ENCODE assay signal across 10 cellular contexts in the genomic region with DNA sequence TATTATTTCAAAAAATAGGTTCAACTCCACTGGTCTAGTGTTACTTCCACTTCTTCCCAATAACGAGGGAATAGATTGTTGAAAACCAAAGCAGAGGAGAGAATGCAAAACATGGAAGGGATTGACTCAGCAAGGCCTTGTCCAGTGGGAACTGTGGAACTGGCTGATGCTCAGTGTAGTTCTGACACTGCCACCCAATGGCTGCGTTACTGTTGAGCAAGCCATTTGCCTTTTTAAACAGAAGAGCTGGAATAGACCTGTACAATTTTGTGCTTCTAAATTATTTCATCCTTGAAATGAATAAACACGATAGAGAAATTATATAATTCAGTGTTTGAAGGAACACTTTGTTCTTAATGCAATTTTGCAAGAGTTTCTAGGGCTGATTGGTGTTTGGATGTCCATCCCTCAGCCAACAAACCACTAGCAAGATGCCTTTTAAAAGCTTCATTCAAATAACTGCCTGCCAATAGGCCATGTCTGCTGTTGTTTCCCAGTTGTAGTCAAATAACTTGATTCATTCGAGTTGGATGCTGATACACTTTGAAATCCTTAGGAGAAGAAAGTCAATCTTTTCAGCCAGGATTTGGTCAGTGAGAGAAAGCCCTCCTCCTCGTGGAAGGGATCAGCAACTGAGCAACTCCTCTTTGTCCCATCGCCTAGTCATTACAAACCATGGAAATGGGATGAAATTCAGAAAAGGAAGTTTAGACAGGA. TPM values are rescaled to one million over a fixed set of nuclear protein-coding genes. Genes with fewer than 3 reads are reported as not detected.
DNase-seq lines count a peak whose midpoint lies in the region; ATAC-seq, FAIRE-seq and TF ChIP-seq lines count a peak whose summit lies in the region.
"Had no signal": no experiment of that assay in that cellular context is flagged by ENCODE, and none has a peak within 500 bp of the region (broad histone marks: within the 10 kb centered on the region; RNA-seq: fewer than 3 reads in every experiment).

No MANE protein-coding gene starts in this region.

- H2BK120ac ChIP-seq in mesenchymal stem cell (ENCODE audit: low read depth, low read length): no peak overlapping the region

- H3K18ac ChIP-seq in mesenchymal stem cell (ENCODE audit: low read depth in 1 of 2, low read length in 2 of 2): no peak overlapping the region

- H3K79me1 ChIP-seq in mesenchymal stem cell (replicated peaks; ENCODE audit: low read length, poor library complexity, severe bottlenecking): no peaks in the 10 kb centered on the region

- dilution Hi-C loops in endothelial cell of umbilical vein (cut with MboI; ENCODE audit: extremely low pct_ligation_motif_present, low sequenced_read_pairs): no loop called here

- intact Hi-C loops in endothelial cell of umbilical vein (cut with micrococcal nuclease): loop anchor here (1.0 kb wide), 1 partner anchor 9 kb away; no protein-coding TSS in a partner anchor
- intact Hi-C loops in aorta (cut with DNase I): loop anchor here in 1 of 2 donors (5.0 kb wide), 1 partner anchor 324 kb away; no protein-coding TSS in a partner anchor

- H4K20me1 ChIP-seq in endothelial cell of umbilical vein (replicated peaks; ENCODE audit: control insufficient read depth, extremely low read depth, insufficient read depth, low read length): no peaks in the 10 kb centered on the region

- H2AFZ ChIP-seq in endothelial cell of umbilical vein (ENCODE audit: low read depth, low read length) (peak overlapping the region; percentile 7), mesenchymal stem cell (ENCODE audit: low read depth, low read length) (no peak overlapping the region)

- H3K4me1 ChIP-seq in endothelial cell of umbilical vein (ENCODE audit: control insufficient read depth, extremely low read depth, insufficient read depth, low read length) (no peaks in the 10 kb centered on the region), mesenchymal stem cell (ENCODE audit: control insufficient read depth, insufficient read depth, low read depth, low read length) (no peaks in the 10 kb centered on the region), aorta (ENCODE audit: control insufficient read depth in 1 of 2, insufficient read depth in 2 of 2, low read length in 2 of 2) (peaks cover 3 to 7% of the 10 kb centered on the region in 2 donors)

- WGBS in mesenchymal stem cell: 90% methylated on average over 5 of the region's 6 CpGs
- 14% methylated on average over 6 of the region's 6 CpGs for WGBS in aorta, 2 donors

- no peak overlapping the region for H2BK5ac ChIP-seq in mesenchymal stem cell (ENCODE audit: low read depth, low read length, poor library complexity, severe bottlenecking)

- no peak overlapping the region for H3K27ac ChIP-seq in endothelial cell of umbilical vein (ENCODE audit: insufficient read depth, low read depth, low read length)
- H3K27ac ChIP-seq in mesenchymal stem cell (ENCODE audit: low read length, poor library complexity, severe bottlenecking): no peak overlapping the region
- H3K27ac ChIP-seq in aorta (ENCODE audit: low read depth in 1 of 2, low read length in 2 of 2): peak overlapping the region; percentile 77 to 91

- no peak overlapping the region for H2AK5ac ChIP-seq in mesenchymal stem cell (ENCODE audit: low read length, severe bottlenecking)

- no peak overlapping the region for H3K4me2 ChIP-seq in endothelial cell of umbilical vein (ENCODE audit: insufficient read depth, low read length)
- no peak overlapping the region for H3K4me2 ChIP-seq in mesenchymal stem cell (ENCODE audit: low read length, poor library complexity, severe bottlenecking)

- no TSS peak for BruUV-seq in endothelial cell of umbilical vein (replicated peaks; lab: Mats Ljungman, UMichigan)

- H3K14ac ChIP-seq in mesenchymal stem cell (ENCODE audit: low read length in 2 of 2): no peak overlapping the region

- peak; percentile 24 for DNase-seq in NCI-H82 (lab: John Stamatoyannopoulos, UW)
- DNase-seq in NCI-H82 treated with DMSO at 0.1 percent for 48 hours (lab: John Stamatoyannopoulos, UW; ENCODE audit: unreplicated experiment): no peak
- DNase-seq in endothelial cell of umbilical vein (ENCODE audit: low read depth, low spot score): no peak
- no peak for DNase-seq in mesenchymal stem cell
- DNase-seq in aorta: no peak
- no peak for DNase-seq in NCI-H2171 (lab: John Stamatoyannopoulos, UW)
- no peak for DNase-seq in activated effector memory CD4-positive, alpha-beta T cell treated with anti-CD3 and anti-CD28 coated beads, Interleukin-2, amount 50 U/mL, for 16 hours
- DNase-seq: SHP77; stimulated activated CD4-positive, alpha-beta T cell treated with anti-CD3 and anti-CD28 coated beads, Interleukin-1b, Interleukin-23, amount 100 ng/mL, for 48 hours had no signal

- H3K9me3 ChIP-seq in endothelial cell of umbilical vein (replicated peaks; ENCODE audit: control insufficient read depth, insufficient read depth, low read length): no peaks in the 10 kb centered on the region
- no peaks in the 10 kb centered on the region for H3K9me3 ChIP-seq in mesenchymal stem cell (ENCODE audit: control insufficient read depth, low read length)
- no peaks in the 10 kb centered on the region for H3K9me3 ChIP-seq in aorta (ENCODE audit: control insufficient read depth, low read length)

- H3K23ac ChIP-seq in mesenchymal stem cell (ENCODE audit: low read length in 2 of 2): no peak overlapping the region

- CTCF ChIA-PET in endothelial cell of umbilical vein (lab: Charles Lee): interaction anchor here (0.6 to 2.8 kb wide), 14 partner anchors 9 to 655 kb away, joined by 3 to 11 read pairs (median 3); no protein-coding TSS in a partner anchor

- H3K36me3 ChIP-seq in endothelial cell of umbilical vein (ENCODE audit: control insufficient read depth in 2 of 2, extremely low read depth in 1 of 2, insufficient read depth in 2 of 2, low read length in 2 of 2) (no peaks in the 10 kb centered on the region), mesenchymal stem cell (ENCODE audit: control insufficient read depth in 1 of 2, insufficient read depth in 2 of 2, low read depth in 1 of 2, low read length in 2 of 2) (no peaks in the 10 kb centered on the region), aorta (ENCODE audit: control insufficient read depth in 1 of 2, insufficient read depth in 2 of 2, low read length in 1 of 2) (no peaks in the 10 kb centered on the region)

- H3K9ac ChIP-seq in endothelial cell of umbilical vein (replicated peaks; ENCODE audit: extremely low read depth, insufficient read depth, low read length): no peak overlapping the region
- peak overlapping the region; percentile 28 for H3K9ac ChIP-seq in mesenchymal stem cell (ENCODE audit: low read length)

- H3K4ac ChIP-seq in mesenchymal stem cell (ENCODE audit: low read depth in 1 of 2, low read length in 2 of 2): no peak overlapping the region

- no peak overlapping the region for H2BK15ac ChIP-seq in mesenchymal stem cell (ENCODE audit: low read depth, poor library complexity, severe bottlenecking)

- no peak overlapping the region for H3K4me3 ChIP-seq in endothelial cell of umbilical vein (replicated peaks in 1 of 3; ENCODE audit: insufficient read depth in 1 of 3, low read depth in 1 of 3, low read length in 3 of 3)
- no peak overlapping the region for H3K4me3 ChIP-seq in mesenchymal stem cell (ENCODE audit: insufficient read depth in 1 of 2, low read depth in 1 of 2, low read length in 2 of 2)
- no peak overlapping the region for H3K4me3 ChIP-seq in aorta (ENCODE audit: low read length in 2 of 2)

- peak; percentile 18 for FAIRE-seq in endothelial cell of umbilical vein (lab: Jason Lieb, UNC)

- no peaks in the 10 kb centered on the region for H3K9me1 ChIP-seq in endothelial cell of umbilical vein (replicated peaks; ENCODE audit: control insufficient read depth, extremely low read depth, insufficient read depth, low read length)

- POLR2A ChIA-PET in endothelial cell of umbilical vein (lab: Charles Lee): no interaction called here

- no peak overlapping the region for H2BK12ac ChIP-seq in mesenchymal stem cell (ENCODE audit: low read length in 2 of 2)

- H3K79me2 ChIP-seq in endothelial cell of umbilical vein (ENCODE audit: control insufficient read depth, insufficient read depth, low read length): no peaks in the 10 kb centered on the region

- H4K8ac ChIP-seq in mesenchymal stem cell (ENCODE audit: low read length): no peak overlapping the region

- no peaks in the 10 kb centered on the region for H3K27me3 ChIP-seq in endothelial cell of umbilical vein (ENCODE audit: control insufficient read depth in 2 of 2, insufficient read depth in 2 of 2, low read length in 2 of 2)
- H3K27me3 ChIP-seq in mesenchymal stem cell (ENCODE audit: control insufficient read depth in 1 of 2, insufficient read depth in 1 of 2, low read length in 2 of 2): no peaks in the 10 kb centered on the region
- H3K27me3 ChIP-seq in aorta (ENCODE audit: control insufficient read depth in 1 of 2, insufficient read depth in 2 of 2, low read length in 1 of 2): no peaks in the 10 kb centered on the region

- no peak for TF ChIP-seq CTCF in endothelial cell of umbilical vein (IDR thresholded peaks at IDR 0.05; ENCODE audit: extremely low read depth in 1 of 2, insufficient read depth in 1 of 2, low read depth in 1 of 2, low read length in 2 of 2)

- no peak overlapping the region for H4K91ac ChIP-seq in mesenchymal stem cell (ENCODE audit: low read length)

- no peak for TF ChIP-seq POLR2A in endothelial cell of umbilical vein (IDR thresholded peaks at IDR 0.05; ENCODE audit: low read depth, low read length)

- ATAC-seq in aorta (ENCODE audit: low FRiP score): peak; percentile 90
- ATAC-seq in HG03354 (IDR thresholded peaks at IDR 0.05; ENCODE audit: poor library complexity, severe bottlenecking, unreplicated experiment): no peak

RNA-seq across cellular contexts. Expression of gene MGP, which starts 7.2 kb away (rescaled TPM):
- total RNA-seq in endothelial cell of umbilical vein (284 and 398 TPM in 2 replicates), aorta (over 10,000 TPM in 1 of 2 donors, 1,000 to 10,000 TPM in 1; 7,115 to 12,824 TPM)
- polyA plus RNA-seq in endothelial cell of umbilical vein (479 and 538 TPM in 2 replicates), aorta (over 10,000 TPM; 16,275 to 16,848 TPM)
- polyA plus RNA-seq in endothelial cell of umbilical vein (2011; cell fraction: cytosol; rRNA removed): 472 and 563 TPM in 2 replicates
- 160 and 196 TPM in 2 replicates for polyA plus RNA-seq in endothelial cell of umbilical vein (2011; cell fraction: nucleus; rRNA removed)
- 268 and 939 TPM in 2 replicates for polyA plus RNA-seq in endothelial cell of umbilical vein (2012)
- 264 and 315 TPM in 2 replicates for polyA minus RNA-seq in endothelial cell of umbilical vein
- polyA minus RNA-seq in endothelial cell of umbilical vein (2011; cell fraction: cytosol; rRNA and poly(A)+ RNA removed): not detected
- polyA minus RNA-seq in endothelial cell of umbilical vein (2011; cell fraction: nucleus; rRNA and poly(A)+ RNA removed): 75.3 and 93.4 TPM in 2 replicates
- 4.0 TPM for polyA plus RNA-seq in mesenchymal stem cell (2013, experiment 1 of 2)
- 4.8 TPM for polyA plus RNA-seq in mesenchymal stem cell (2013, experiment 2 of 2)

RNA-seq across cellular contexts. Expression of gene ERP27, which starts 45.5 kb away (rescaled TPM):
- total RNA-seq in endothelial cell of umbilical vein (0.88 and 1.4 TPM in 2 replicates), aorta (1 to 10 TPM; 1.3 to 3.2 TPM)
- polyA plus RNA-seq in endothelial cell of umbilical vein (0.67 and 0.70 TPM in 2 replicates), aorta (1 to 10 TPM in 1 of 2 donors, under 1 TPM in 1; 0.20 to 5.3 TPM)
- 0.75 and 0.98 TPM in 2 replicates for polyA plus RNA-seq in endothelial cell of umbilical vein (2011; cell fraction: cytosol; rRNA removed)
- polyA plus RNA-seq in endothelial cell of umbilical vein (2011; cell fraction: nucleus; rRNA removed): 2.5 and 3.4 TPM in 2 replicates
- polyA plus RNA-seq in endothelial cell of umbilical vein (2012): 0.62 and 0.68 TPM in 2 replicates
- 1.9 and 2.9 TPM in 2 replicates for polyA minus RNA-seq in endothelial cell of umbilical vein
- polyA minus RNA-seq in endothelial cell of umbilical vein (2011; cell fraction: cytosol; rRNA and poly(A)+ RNA removed): not detected
- polyA minus RNA-seq in endothelial cell of umbilical vein (2011; cell fraction: nucleus; rRNA and poly(A)+ RNA removed): 6.1 and 8.8 TPM in 2 replicates
- 0.54 TPM for polyA plus RNA-seq in mesenchymal stem cell (2013, experiment 1 of 2)
- polyA plus RNA-seq in mesenchymal stem cell (2013, experiment 2 of 2): 0.11 TPM

RNA-seq across cellular contexts. Expression of gene ART4, which starts 49.6 kb away (rescaled TPM):
- total RNA-seq in endothelial cell of umbilical vein (7.8 and 12.5 TPM in 2 replicates), aorta (10 to 100 TPM in 1 of 2 donors, 1 to 10 TPM in 1; 5.6 to 11.6 TPM)
- polyA plus RNA-seq in endothelial cell of umbilical vein (54.7 and 59.6 TPM in 2 replicates), aorta (10 to 100 TPM; 10.5 to 50.8 TPM)
- 40.7 and 47.9 TPM in 2 replicates for polyA plus RNA-seq in endothelial cell of umbilical vein (2011; cell fraction: cytosol; rRNA removed)
- polyA plus RNA-seq in endothelial cell of umbilical vein (2011; cell fraction: nucleus; rRNA removed): 45.0 and 46.9 TPM in 2 replicates
- 24.8 and 41.3 TPM in 2 replicates for polyA plus RNA-seq in endothelial cell of umbilical vein (2012)
- 117 and 133 TPM in 2 replicates for polyA minus RNA-seq in endothelial cell of umbilical vein
- polyA minus RNA-seq in endothelial cell of umbilical vein (2011; cell fraction: cytosol; rRNA and poly(A)+ RNA removed): not detected
- polyA minus RNA-seq in endothelial cell of umbilical vein (2011; cell fraction: nucleus; rRNA and poly(A)+ RNA removed): 139 and 193 TPM in 2 replicates
- polyA plus RNA-seq in mesenchymal stem cell (2013, experiment 1 of 2): 0.04 TPM
- polyA plus RNA-seq in mesenchymal stem cell (2013, experiment 2 of 2): 0.03 TPM

Comparison
In these comparisons a context has a peak if more than half of its experiments do, and no peak if none do; other contexts are left out.
1. H3K27ac ChIP-seq: peak in aorta (2 of 2); none in endothelial cell of umbilical vein (single experiment) and mesenchymal stem cell (single experiment).
2. RNA of gene MGP, which starts 7.2 kb away (total RNA-seq): 7,115 to 12,824 TPM in aorta; 284 to 398 TPM in endothelial cell of umbilical vein; every median in the first group is over 10 times any median in the second.